Comparison of ENCODE assay signal across 18 cellular contexts in the genomic region with DNA sequence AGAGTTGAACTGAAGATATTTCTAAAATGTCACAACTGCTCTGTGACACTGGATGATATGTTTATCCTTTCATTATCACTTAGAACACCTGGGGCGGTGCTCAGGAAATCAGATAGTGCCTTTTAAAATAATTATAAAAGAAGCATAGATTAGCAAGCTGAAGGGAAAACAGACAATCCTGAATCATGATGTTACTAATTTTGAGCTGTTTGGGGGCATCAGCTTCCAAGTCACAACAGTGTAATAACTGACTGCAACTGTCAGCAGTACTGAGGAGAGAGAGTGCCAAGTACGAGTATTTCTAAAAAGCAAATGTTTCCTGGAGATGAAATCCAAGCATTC.
"Had no signal": no experiment of that assay in that cellular context is flagged by ENCODE, and none has a peak within 500 bp of the region (broad histone marks: within the 10 kb centered on the region; RNA-seq: fewer than 3 reads in every experiment).

No MANE protein-coding gene starts in this region.

- DNase-seq: activated CD4-positive, alpha-beta T cell treated with anti-CD3 and anti-CD28 coated beads, Interleukin-2, amount 50 U/mL, for 1 hour; activated CD8-positive, alpha-beta memory T cell treated with anti-CD3 and anti-CD28 coated beads for 24 hours; activated naive CD8-positive, alpha-beta T cell treated with anti-CD3 and anti-CD28 coated beads for 36 hours; colonic mucosa; effector CD8-positive, alpha-beta T cell; heart right ventricle; left cardiac atrium; naive B cell; stimulated activated CD4-positive, alpha-beta T cell treated with anti-CD3 and anti-CD28 coated beads, Interleukin-1b, Interleukin-23, amount 100 ng/mL, for 48 hours; stomach; SW 1271 had no signal

- H3K27me3 Mint-ChIP-seq: activated naive CD8-positive, alpha-beta T cell treated with anti-CD3 and anti-CD28 coated beads for 36 hours had no signal

- H3K4me3 ChIP-seq: colonic mucosa, gastroesophageal sphincter, heart right ventricle, stomach, thyroid gland had no signal

- H3K9ac ChIP-seq: parathyroid adenoma had no signal

- H3K79me2 ChIP-seq: parathyroid adenoma had no signal

- H3K9me3 Mint-ChIP-seq: activated naive CD8-positive, alpha-beta T cell treated with anti-CD3 and anti-CD28 coated beads for 36 hours; activated T-helper 1 cell treated with anti-CD3 and anti-CD28 coated beads, Interleukin-12 subunit alpha, Interleukin-12 subunit beta, Interleukin-2, Interleukin-4 antibody, amounts not matched to agents 30 ng/mL and 10 ng/mL and 1 ng/mL, durations not matched to agents 14 hours and 24 hours and 36 hours; T-helper 2 cell treated with Interferon-gamma antibody and Interleukin-4, amounts not matched to agents 5 μg/mL and 100 μg/mL, for 36 hours had no signal

- H3K27ac Mint-ChIP-seq: activated naive CD8-positive, alpha-beta T cell treated with anti-CD3 and anti-CD28 coated beads for 36 hours; activated T-helper 1 cell treated with anti-CD3 and anti-CD28 coated beads, Interleukin-12 subunit alpha, Interleukin-12 subunit beta, Interleukin-2, Interleukin-4 antibody, amounts not matched to agents 30 ng/mL and 10 ng/mL and 1 ng/mL, durations not matched to agents 14 hours and 24 hours and 36 hours; naive B cell; T-helper 2 cell treated with Interferon-gamma antibody and Interleukin-4, amounts not matched to agents 5 μg/mL and 100 μg/mL, for 36 hours had no signal

- H2AFZ ChIP-seq: parathyroid adenoma had no signal

- H3K36me3 Mint-ChIP-seq: activated naive CD8-positive, alpha-beta T cell treated with anti-CD3 and anti-CD28 coated beads for 36 hours; naive B cell had no signal

- ATAC-seq: activated CD4-positive, CD25-positive, alpha-beta regulatory T cell treated with anti-CD3 and anti-CD28 coated beads, Interleukin-2, amount 50 U/mL, for 24 hours; gastroesophageal sphincter; heart right ventricle; left cardiac atrium had no signal

- H3K27ac ChIP-seq: colonic mucosa, epithelial cell of prostate, gastroesophageal sphincter, heart right ventricle, parathyroid adenoma, stomach, thyroid gland had no signal

- H3K27me3 ChIP-seq: colonic mucosa, gastroesophageal sphincter, heart right ventricle, stomach, thyroid gland had no signal

- H3K4me1 ChIP-seq: colonic mucosa, heart right ventricle, parathyroid adenoma had no signal

- H3K36me3 ChIP-seq: colonic mucosa, gastroesophageal sphincter, heart right ventricle, stomach, thyroid gland had no signal

- H3K9me3 ChIP-seq: colonic mucosa, gastroesophageal sphincter, heart right ventricle, stomach, thyroid gland had no signal

- H3K4me1 Mint-ChIP-seq: activated naive CD8-positive, alpha-beta T cell treated with anti-CD3 and anti-CD28 coated beads for 36 hours; naive B cell had no signal

- H3K4me3 Mint-ChIP-seq: activated naive CD8-positive, alpha-beta T cell treated with anti-CD3 and anti-CD28 coated beads for 36 hours; activated T-helper 1 cell treated with anti-CD3 and anti-CD28 coated beads, Interleukin-12 subunit alpha, Interleukin-12 subunit beta, Interleukin-2, Interleukin-4 antibody, amounts not matched to agents 30 ng/mL and 10 ng/mL and 1 ng/mL, durations not matched to agents 14 hours and 24 hours and 36 hours; naive B cell; T-helper 2 cell treated with Interferon-gamma antibody and Interleukin-4, amounts not matched to agents 5 μg/mL and 100 μg/mL, for 36 hours had no signal
